ENCODE assay signal across 8 cellular contexts in the genomic region with DNA sequence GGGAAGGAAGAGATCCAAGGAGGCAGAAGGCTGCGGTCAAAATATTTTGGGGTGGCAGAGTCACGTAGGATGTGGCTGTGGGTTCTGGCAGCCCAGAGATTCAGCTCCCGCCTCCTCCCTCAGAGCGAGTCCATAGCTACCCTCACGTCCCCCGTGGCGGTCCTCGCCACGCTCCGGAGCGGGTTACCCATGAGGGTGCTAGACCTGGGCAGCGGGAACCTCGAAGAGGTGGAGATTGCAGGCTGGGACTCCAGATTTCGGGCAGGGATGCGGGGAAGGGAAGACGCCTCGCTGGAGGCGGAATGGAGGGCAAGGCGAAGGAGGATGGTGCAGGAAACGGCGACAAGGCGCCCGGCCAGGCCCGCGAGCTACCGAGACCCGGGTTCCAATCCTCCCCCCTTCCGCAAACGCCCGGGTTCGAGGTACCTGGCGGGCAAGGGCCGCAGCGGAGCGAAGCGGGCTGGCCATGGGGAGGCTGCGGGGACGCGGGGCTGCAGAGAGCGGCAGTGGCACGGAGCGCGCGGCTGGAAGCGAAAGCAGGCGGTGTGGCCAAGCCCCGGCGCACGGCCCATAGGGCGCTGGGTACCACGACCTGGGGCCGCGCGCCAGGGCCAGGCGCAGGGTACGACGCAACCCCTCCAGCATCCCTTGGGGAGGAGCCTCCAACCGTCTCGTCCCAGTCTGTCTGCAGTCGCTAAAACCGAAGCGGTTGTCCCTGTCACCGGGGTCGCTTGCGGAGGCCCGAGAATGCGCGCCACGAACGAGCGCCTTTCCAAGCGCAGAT. TPM values are rescaled to one million over a fixed set of nuclear protein-coding genes. Genes with fewer than 3 reads are reported as not detected.
DNase-seq lines count a peak whose midpoint lies in the region; ATAC-seq and TF ChIP-seq lines count a peak whose summit lies in the region.

No MANE protein-coding gene starts in this region.

- CTCF ChIA-PET in CD8-positive, alpha-beta T cell (lab: Charles Lee) = no interaction called here
- CTCF ChIA-PET in activated CD4-positive, alpha-beta memory T cell treated with anti-CD3 and anti-CD28 coated beads, Interleukin-2, amount 10 ng/mL, durations not matched to agents 7 days and 5 days (lab: Charles Lee) = interaction anchor here (0.8 to 1.2 kb wide), 4 partner anchors 19 to 485 kb away, joined by 3 to 4 read pairs (median 4); no protein-coding TSS in a partner anchor

- H3K27me3 Mint-ChIP-seq in CD8-positive, alpha-beta T cell (ENCODE audit: low read depth) = peaks cover 22% of the 10 kb centered on the region
- H3K27me3 Mint-ChIP-seq in activated CD4-positive, alpha-beta memory T cell treated with anti-CD3 and anti-CD28 coated beads, Interleukin-2, amount 10 ng/mL, durations not matched to agents 7 days and 5 days = peaks cover 13% of the 10 kb centered on the region
- peaks cover 28 to 32% of the 10 kb centered on the region in 2 donors for H3K27me3 Mint-ChIP-seq in natural killer cell (ENCODE audit: low read depth in 2 of 2)

- WGBS in urinary bladder = 15% methylated on average over 72 of the region's 72 CpGs

- H3K4me3 ChIP-seq in CD8-positive, alpha-beta T cell (ENCODE audit: low read depth, low read length) = peak overlapping the region; percentile 11
- peak overlapping the region; percentile 62 for H3K4me3 ChIP-seq in fibroblast of the aortic adventitia (ENCODE audit: low read depth, low read length)
- H3K4me3 ChIP-seq in urinary bladder (ENCODE audit: low read depth, low read length) = peak overlapping the region; percentile 42

- H3K27me3 ChIP-seq in CD8-positive, alpha-beta T cell (ENCODE audit: insufficient read depth, low read length) = peaks cover 4% of the 10 kb centered on the region

- H3K4me1 Mint-ChIP-seq in CD8-positive, alpha-beta T cell (ENCODE audit: low read depth) = peaks cover 14% of the 10 kb centered on the region
- H3K4me1 Mint-ChIP-seq in activated CD4-positive, alpha-beta memory T cell treated with anti-CD3 and anti-CD28 coated beads, Interleukin-2, amount 10 ng/mL, durations not matched to agents 7 days and 5 days = peaks cover 39% of the 10 kb centered on the region
- H3K4me1 Mint-ChIP-seq in natural killer cell = peaks cover 0 to 19% of the 10 kb centered on the region in 2 donors

- POLR2A ChIA-PET in CD8-positive, alpha-beta T cell (lab: Charles Lee) = no interaction called here
- POLR2A ChIA-PET in activated CD4-positive, alpha-beta memory T cell treated with anti-CD3 and anti-CD28 coated beads, Interleukin-2, amount 10 ng/mL, durations not matched to agents 7 days and 5 days (lab: Charles Lee) = interaction anchor here (0.6 to 2.2 kb wide), 6 partner anchors 10 to 485 kb away, joined by 3 to 11 read pairs (median 4); no protein-coding TSS in a partner anchor

- H3K27ac ChIP-seq in CD8-positive, alpha-beta T cell (ENCODE audit: low read depth, low read length) = no peak overlapping the region
- H3K27ac ChIP-seq in urinary bladder (ENCODE audit: low read depth) = no peak overlapping the region

- no peaks in the 10 kb centered on the region for H3K36me3 ChIP-seq in CD8-positive, alpha-beta T cell (ENCODE audit: insufficient read depth, low read length)
- no peaks in the 10 kb centered on the region for H3K36me3 ChIP-seq in urinary bladder (ENCODE audit: insufficient read depth)

- no peak for TF ChIP-seq CTCF in CD8-positive, alpha-beta T cell (IDR thresholded peaks at IDR 0.05)
- TF ChIP-seq CTCF in fibroblast of the aortic adventitia (IDR thresholded peaks at IDR 0.05; ENCODE audit: insufficient read depth, low read length) (no peak), natural killer cell (IDR thresholded peaks at IDR 0.05) (no peak)

- H3K36me3 Mint-ChIP-seq in CD8-positive, alpha-beta T cell = no peaks in the 10 kb centered on the region
- H3K36me3 Mint-ChIP-seq in activated CD4-positive, alpha-beta memory T cell treated with anti-CD3 and anti-CD28 coated beads, Interleukin-2, amount 10 ng/mL, durations not matched to agents 7 days and 5 days (ENCODE audit: low read depth) = peaks cover 9% of the 10 kb centered on the region
- H3K36me3 Mint-ChIP-seq in natural killer cell = no peaks in the 10 kb centered on the region

- peaks cover 11% of the 10 kb centered on the region for H3K4me1 ChIP-seq in CD8-positive, alpha-beta T cell (ENCODE audit: insufficient read depth, low read length)
- H3K4me1 ChIP-seq in urinary bladder (ENCODE audit: insufficient read depth) = peaks cover 1% of the 10 kb centered on the region

- no peaks in the 10 kb centered on the region for H3K9me3 Mint-ChIP-seq in CD8-positive, alpha-beta T cell
- no peaks in the 10 kb centered on the region for H3K9me3 Mint-ChIP-seq in activated CD4-positive, alpha-beta memory T cell treated with anti-CD3 and anti-CD28 coated beads, Interleukin-2, amount 10 ng/mL, durations not matched to agents 7 days and 5 days
- H3K9me3 Mint-ChIP-seq in natural killer cell = no peaks in the 10 kb centered on the region

- DNase-seq in CD8-positive, alpha-beta T cell = no peak
- peak; percentile 69 for DNase-seq in activated CD4-positive, alpha-beta memory T cell treated with anti-CD3 and anti-CD28 coated beads, Interleukin-2, amount 10 ng/mL, durations not matched to agents 7 days and 5 days
- no peak for DNase-seq in fibroblast of the aortic adventitia (ENCODE audit: low read depth)
- no peak for DNase-seq in natural killer cell
- DNase-seq in HuH-7 (ENCODE audit: low spot score) = no peak

- peak overlapping the region; percentile 75 for H3K4me3 Mint-ChIP-seq in CD8-positive, alpha-beta T cell
- peak overlapping the region; percentile 93 for H3K4me3 Mint-ChIP-seq in activated CD4-positive, alpha-beta memory T cell treated with anti-CD3 and anti-CD28 coated beads, Interleukin-2, amount 10 ng/mL, durations not matched to agents 7 days and 5 days
- H3K4me3 Mint-ChIP-seq in natural killer cell = peak overlapping the region; percentile 71

- no peaks in the 10 kb centered on the region for H3K9me3 ChIP-seq in CD8-positive, alpha-beta T cell (ENCODE audit: low read length)

- no peak for ATAC-seq in CD8-positive, alpha-beta T cell
- peak; percentile 58 for ATAC-seq in GM21723 (IDR thresholded peaks at IDR 0.05; ENCODE audit: unreplicated experiment)
- ATAC-seq in natural killer cell = peak in 2 of 3 donors; percentile 45
- ATAC-seq in GM21737 (IDR thresholded peaks at IDR 0.05; ENCODE audit: unreplicated experiment) = no peak

- intact Hi-C loops in CD8-positive, alpha-beta T cell (cut with DNase I, micrococcal nuclease) = no loop called here
- intact Hi-C loops in natural killer cell (cut with micrococcal nuclease) = no loop called here

- H3K27ac Mint-ChIP-seq in CD8-positive, alpha-beta T cell = no peak overlapping the region
- H3K27ac Mint-ChIP-seq in activated CD4-positive, alpha-beta memory T cell treated with anti-CD3 and anti-CD28 coated beads, Interleukin-2, amount 10 ng/mL, durations not matched to agents 7 days and 5 days = peak overlapping the region; percentile 78
- H3K27ac Mint-ChIP-seq in natural killer cell = no peak overlapping the region

RNA-seq across cellular contexts. Expression of gene BCAT1, which starts 46.2 kb away (rescaled TPM):
- under 1 TPM; 0.06 to 0.43 TPM for total RNA-seq in CD8-positive, alpha-beta T cell
- total RNA-seq in activated CD4-positive, alpha-beta memory T cell treated with anti-CD3 and anti-CD28 coated beads, Interleukin-2, amount 10 ng/mL, durations not matched to agents 7 days and 5 days = 10 to 100 TPM; 22.8 to 24.8 TPM
- total RNA-seq in fibroblast of the aortic adventitia (ENCODE audit: low replicate concordance) (186 and 453 TPM in 2 replicates), natural killer cell (1 to 10 TPM in 2 of 3 donors, under 1 TPM in 1; 0.61 to 4.4 (median 1.3) TPM), urinary bladder (87.3 TPM)
- polyA plus RNA-seq in urinary bladder = 9.4 TPM

Comparison
In these comparisons a context has a peak if more than half of its experiments do, and no peak if none do; other contexts are left out.
1. ATAC-seq: peak in GM21723 (single experiment) and natural killer cell (2 of 3); none in CD8-positive, alpha-beta T cell (single experiment) and GM21737 (single experiment).
2. H3K4me3 ChIP-seq: peak in every context shown above with its lines; median percentile 62 in fibroblast of the aortic adventitia; 42 in urinary bladder; 11 in CD8-positive, alpha-beta T cell.
3. RNA of gene BCAT1, which starts 46.2 kb away (total RNA-seq): 186 to 453 TPM in fibroblast of the aortic adventitia, 87.3 TPM in urinary bladder (single experiment) and 22.8 to 24.8 TPM in activated CD4-positive, alpha-beta memory T cell treated with anti-CD3 and anti-CD28 coated beads, Interleukin-2, amount 10 ng/mL, durations not matched to agents 7 days and 5 days; 0.61 to 4.4 TPM in natural killer cell and 0.06 to 0.43 TPM in CD8-positive, alpha-beta T cell; every median in the first group is over 4 times any median in the second.
4. Peak in every context shown above with its lines, with median percentiles within 50 percentile points of each other: H3K4me3 Mint-ChIP-seq.